In the genomic region with DNA sequence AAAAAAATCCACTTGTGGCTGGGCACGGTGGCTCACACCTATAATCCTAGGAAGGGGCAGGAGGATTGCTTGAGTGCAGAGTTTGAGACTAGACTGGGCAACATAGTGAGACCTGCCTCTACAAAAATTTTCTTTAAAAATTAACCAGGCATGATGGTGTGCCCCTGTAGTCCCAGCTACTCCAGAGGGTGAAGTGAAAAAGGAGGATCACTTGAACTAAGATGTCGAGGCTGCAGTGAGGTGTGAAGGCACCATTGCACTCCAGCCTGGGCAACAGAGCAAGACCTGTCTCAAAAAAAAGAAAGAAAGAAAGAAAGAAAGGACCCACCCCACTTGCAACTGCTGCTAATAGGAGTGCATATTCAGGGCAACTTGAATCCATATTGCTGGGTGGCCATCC, we compare ENCODE assay signal across 3 cellular contexts.
"Had no signal": no experiment of that assay in that cellular context is flagged by ENCODE, and none has a peak within 500 bp of the region (broad histone marks: within the 10 kb centered on the region; RNA-seq: fewer than 3 reads in every experiment).

No MANE protein-coding gene starts in this region.

- H3K4me3 ChIP-seq: K562 had no signal

- DNase-seq: IMR-90 had no signal

- H3K27ac ChIP-seq: HL-60 had no signal
